Comparison of ENCODE assay signal across 20 cellular contexts in the genomic region with DNA sequence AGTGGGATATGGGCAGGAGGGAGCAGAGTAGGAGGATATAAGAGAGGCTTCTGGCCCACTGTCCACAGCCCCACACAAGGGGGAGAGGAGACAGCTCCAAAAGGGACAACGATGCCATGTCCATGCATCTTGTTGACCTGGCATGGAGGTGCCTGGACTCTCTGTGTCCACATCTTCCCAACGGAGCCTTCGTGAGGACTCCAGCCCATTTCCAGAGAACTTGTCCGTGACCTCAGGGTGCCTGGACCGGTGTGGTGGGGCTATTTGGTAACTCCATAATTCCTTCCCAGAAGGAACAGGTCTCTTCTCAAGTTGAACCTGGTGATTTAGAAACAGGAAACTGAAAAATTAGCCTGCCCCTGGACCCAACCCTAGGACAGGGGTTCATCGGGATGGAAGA.
DNase-seq lines count a peak whose midpoint lies in the region; ATAC-seq and TF ChIP-seq lines count a peak whose summit lies in the region.
"Had no signal": no experiment of that assay in that cellular context is flagged by ENCODE, and none has a peak within 500 bp of the region (broad histone marks: within the 10 kb centered on the region; RNA-seq: fewer than 3 reads in every experiment).

No MANE protein-coding gene starts in this region.

- CTCF ChIA-PET in activated CD8-positive, alpha-beta memory T cell treated with anti-CD3 and anti-CD28 coated beads, Interleukin-2, amount 10 ng/mL, durations not matched to agents 7 days and 5 days (lab: Charles Lee): no interaction called here

- no peaks in the 10 kb centered on the region for H3K36me3 Mint-ChIP-seq in activated CD8-positive, alpha-beta memory T cell treated with anti-CD3 and anti-CD28 coated beads, Interleukin-2, amount 10 ng/mL, durations not matched to agents 7 days and 5 days
- H3K36me3 Mint-ChIP-seq in endodermal cell (ENCODE audit: low read depth): no peaks in the 10 kb centered on the region

- no peaks in the 10 kb centered on the region for H3K4me1 Mint-ChIP-seq in activated CD8-positive, alpha-beta memory T cell treated with anti-CD3 and anti-CD28 coated beads, Interleukin-2, amount 10 ng/mL, durations not matched to agents 7 days and 5 days
- H3K4me1 Mint-ChIP-seq in endodermal cell: peaks cover 15% of the 10 kb centered on the region

- no peaks in the 10 kb centered on the region for H3K36me3 ChIP-seq in endodermal cell (ENCODE audit: control insufficient read depth, insufficient read depth, low read length)
- H3K36me3 ChIP-seq: BE2C, SJSA1 had no signal

- no peak overlapping the region for H3K9ac ChIP-seq in endodermal cell (ENCODE audit: extremely low read depth, low read length, poor library complexity, severe bottlenecking)

- WGBS in endodermal cell (ENCODE audit: insufficient coverage in 1 of 2, insufficient read length in 1 of 2), 2 experiments: 93 to 100% methylated on average over 6 of the region's 6 CpGs

- intact Hi-C loops in posterior vena cava (cut with DNase I): no loop called here

- no peaks in the 10 kb centered on the region for H3K27me3 ChIP-seq in endodermal cell (ENCODE audit: control insufficient read depth, insufficient read depth, low read length, poor library complexity, severe bottlenecking)
- H3K27me3 ChIP-seq: BE2C, SJSA1 had no signal

- H3K9me3 Mint-ChIP-seq in activated CD8-positive, alpha-beta memory T cell treated with anti-CD3 and anti-CD28 coated beads, Interleukin-2, amount 10 ng/mL, durations not matched to agents 7 days and 5 days (ENCODE audit: low read depth): no peaks in the 10 kb centered on the region
- H3K9me3 Mint-ChIP-seq in endodermal cell: no peaks in the 10 kb centered on the region

- peak; percentile 22 for DNase-seq in activated CD8-positive, alpha-beta memory T cell treated with anti-CD3 and anti-CD28 coated beads, Interleukin-2, amount 10 ng/mL, durations not matched to agents 7 days and 5 days
- no peak for DNase-seq in activated CD8-positive, alpha-beta memory T cell treated with anti-CD3 and anti-CD28 coated beads, Interleukin-2, amount 50 U/mL, for 48 hours
- DNase-seq in endodermal cell (peak; percentile 26), posterior vena cava (ENCODE audit: low spot score) (peak; percentile 22), NCI-H1436 treated with DMSO at 0.1 percent for 48 hours (lab: John Stamatoyannopoulos, UW) (no peak), C1 segment of cervical spinal cord (lab: John Stamatoyannopoulos, UW) (no peak)
- no peak for DNase-seq in central memory CD4-positive, alpha-beta T cell
- DNase-seq: 8988T, ACHN, Calu3, DND-41, KBM-7, MV-4-11, NCI-H1105, NCI-H146, NCI-H1930, PC-9, Right ventricle myocardium superior had no signal

- H3K4me1 ChIP-seq in endodermal cell (ENCODE audit: control insufficient read depth, insufficient read depth, low read length): no peaks in the 10 kb centered on the region
- H3K4me1 ChIP-seq: BE2C, SJSA1 had no signal

- H3K27me3 Mint-ChIP-seq in activated CD8-positive, alpha-beta memory T cell treated with anti-CD3 and anti-CD28 coated beads, Interleukin-2, amount 10 ng/mL, durations not matched to agents 7 days and 5 days: no peaks in the 10 kb centered on the region
- peaks cover 3% of the 10 kb centered on the region for H3K27me3 Mint-ChIP-seq in endodermal cell (ENCODE audit: insufficient read depth)

- H3K4me3 ChIP-seq in endodermal cell (ENCODE audit: low read length): no peak overlapping the region
- H3K4me3 ChIP-seq: PC-9, SJSA1 had no signal

- H3K4me3 Mint-ChIP-seq in activated CD8-positive, alpha-beta memory T cell treated with anti-CD3 and anti-CD28 coated beads, Interleukin-2, amount 10 ng/mL, durations not matched to agents 7 days and 5 days: no peak overlapping the region
- H3K4me3 Mint-ChIP-seq in endodermal cell: no peak overlapping the region

- no peak overlapping the region for H3K27ac Mint-ChIP-seq in activated CD8-positive, alpha-beta memory T cell treated with anti-CD3 and anti-CD28 coated beads, Interleukin-2, amount 10 ng/mL, durations not matched to agents 7 days and 5 days
- no peak overlapping the region for H3K27ac Mint-ChIP-seq in endodermal cell

- H3K9me3 ChIP-seq in endodermal cell (ENCODE audit: control insufficient read depth, low read length): no peaks in the 10 kb centered on the region
- H3K9me3 ChIP-seq: BE2C, SJSA1 had no signal

- H3K27ac ChIP-seq in endodermal cell (ENCODE audit: low read depth, low read length): no peak overlapping the region
- H3K27ac ChIP-seq: PC-9, SJSA1 had no signal

- no peak for TF ChIP-seq CTCF in endodermal cell (conservative IDR thresholded peaks at IDR 0.05)

- ATAC-seq in activated CD8-positive, alpha-beta memory T cell treated with anti-CD3 and anti-CD28 coated beads, Interleukin-2, amount 10 ng/mL, durations not matched to agents 7 days and 5 days: no peak

Comparison
In these comparisons a context has a peak if more than half of its experiments do, and no peak if none do; other contexts are left out.
1. DNase-seq: peak in activated CD8-positive, alpha-beta memory T cell treated with anti-CD3 and anti-CD28 coated beads, Interleukin-2, amount 10 ng/mL, durations not matched to agents 7 days and 5 days (single experiment), endodermal cell (single experiment) and posterior vena cava (single experiment); none in activated CD8-positive, alpha-beta memory T cell treated with anti-CD3 and anti-CD28 coated beads, Interleukin-2, amount 50 U/mL, for 48 hours (single experiment), NCI-H1436 treated with DMSO at 0.1 percent for 48 hours (single experiment), central memory CD4-positive, alpha-beta T cell (single experiment) and C1 segment of cervical spinal cord (0 of 14).